Comparison of ENCODE assay signal across 9 cellular contexts in the genomic region with DNA sequence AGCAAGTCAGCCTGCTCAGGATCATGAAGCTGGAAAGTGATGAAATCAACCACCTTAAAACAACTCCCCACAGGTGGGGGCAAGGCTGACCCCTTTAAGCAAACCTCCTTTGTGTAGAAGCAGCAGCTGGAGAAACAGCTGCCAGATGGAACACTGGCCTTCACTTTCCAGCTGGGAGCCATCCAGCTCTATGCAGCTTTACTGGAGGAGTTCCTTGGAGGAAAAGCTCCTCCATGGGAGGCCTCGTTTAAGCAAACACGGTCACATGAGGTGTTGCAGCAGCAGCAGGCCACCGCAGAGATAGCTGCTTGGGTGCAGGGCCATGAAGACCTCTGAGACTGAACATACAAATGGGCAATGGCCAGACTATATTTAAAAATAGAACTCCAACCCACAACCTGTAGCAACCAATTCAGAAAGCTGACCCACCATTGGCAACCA. TPM values are rescaled to one million over a fixed set of nuclear protein-coding genes. Genes with fewer than 3 reads are reported as not detected.
A peak's percentile ranks its signal among the peaks of the same experiment; 100 is the strongest.
DNase-seq lines count a peak whose midpoint lies in the region; TF ChIP-seq lines count a peak whose summit lies in the region.
"Had no signal": no experiment of that assay in that cellular context is flagged by ENCODE, and none has a peak within 500 bp of the region (broad histone marks: within the 10 kb centered on the region; RNA-seq: fewer than 3 reads in every experiment).

No MANE protein-coding gene starts in this region.

- no peaks in the 10 kb centered on the region for H4K20me1 ChIP-seq in hepatocyte (ENCODE audit: insufficient read depth, poor library complexity, severe bottlenecking)

- H3K9me2 ChIP-seq in hepatocyte (replicated peaks; ENCODE audit: insufficient read depth): no peaks in the 10 kb centered on the region

- H3K4me3 ChIP-seq in ascending aorta: no peak overlapping the region
- no peak overlapping the region for H3K4me3 ChIP-seq in hepatocyte
- H3K4me3 ChIP-seq in stomach: no peak overlapping the region
- no peak overlapping the region for H3K4me3 ChIP-seq in spleen
- H3K4me3 ChIP-seq: dorsolateral prefrontal cortex had no signal

- TF ChIP-seq POLR2A in stomach (IDR thresholded peaks at IDR 0.05) (no peak), spleen (IDR thresholded peaks at IDR 0.05) (no peak)

- H3K4me1 ChIP-seq in ascending aorta (peaks cover 5 to 11% of the 10 kb centered on the region in 2 donors), hepatocyte (ENCODE audit: insufficient read depth) (peaks cover 22% of the 10 kb centered on the region), stomach (peaks cover 0 to 16% (median 6%) of the 10 kb centered on the region in 4 donors), spleen (no peaks in the 10 kb centered on the region)

- H3K27ac ChIP-seq in ascending aorta (peak overlapping the region; percentile 11 to 47), hepatocyte (peak overlapping the region; percentile 49), stomach (no peak overlapping the region), spleen (no peak overlapping the region)
- H3K27ac ChIP-seq: dorsolateral prefrontal cortex had no signal

- no peak overlapping the region for H2AFZ ChIP-seq in hepatocyte

- H3K9me3 ChIP-seq in ascending aorta: no peaks in the 10 kb centered on the region
- H3K9me3 ChIP-seq in hepatocyte (ENCODE audit: low read depth): no peaks in the 10 kb centered on the region
- H3K9me3 ChIP-seq in stomach: no peaks in the 10 kb centered on the region
- no peaks in the 10 kb centered on the region for H3K9me3 ChIP-seq in spleen

- TF ChIP-seq CTCF in ascending aorta (IDR thresholded peaks at IDR 0.05) (no peak), hepatocyte (IDR thresholded peaks at IDR 0.05; ENCODE audit: poor library complexity) (no peak), stomach (IDR thresholded peaks at IDR 0.05) (no peak), spleen (IDR thresholded peaks at IDR 0.05 in 8 of 11, conservative IDR thresholded peaks at IDR 0.05 in 3 of 11) (no peak)

- no peak for TF ChIP-seq EP300 in stomach (IDR thresholded peaks at IDR 0.05)

- DNase-seq in HCEC 1CT (peak; percentile 52), ascending aorta (ENCODE audit: low spot score in 2 of 2) (no peak), hepatocyte (ENCODE audit: low spot score) (peak; percentile 58), stomach (peak; percentile 58), Ammon's horn (ENCODE audit: low spot score) (no peak), spleen (no peak), SHP77 (lab: John Stamatoyannopoulos, UW) (no peak), posterior vena cava (ENCODE audit: low spot score) (no peak)

- 17% methylated on average over 3 of the region's 3 CpGs for whole genome bisulfite sequencing in hepatocyte (ENCODE audit: low lambda C conversion rate, missing lambda C conversion rate)
- 11 to 24% (median 18%) methylated on average over 3 of the region's 3 CpGs; no CpG with 5 or more reads in 1 of the 5 donors for WGBS in stomach, 5 donors
- WGBS in spleen, 5 donors: 55 to 95% (median 72%) methylated on average over 3 of the region's 3 CpGs

- H3K27me3 ChIP-seq in ascending aorta (no peaks in the 10 kb centered on the region), hepatocyte (no peaks in the 10 kb centered on the region), stomach (no peaks in the 10 kb centered on the region), spleen (replicated peaks in 1 of 7) (peaks cover 0 to 8% (median 0%) of the 10 kb centered on the region in 7 donors)
- H3K27me3 ChIP-seq: dorsolateral prefrontal cortex had no signal

- H3K79me2 ChIP-seq in hepatocyte: no peaks in the 10 kb centered on the region

- no peaks in the 10 kb centered on the region for H3K36me3 ChIP-seq in ascending aorta
- no peaks in the 10 kb centered on the region for H3K36me3 ChIP-seq in hepatocyte (replicated peaks; ENCODE audit: insufficient read depth, low read depth)
- no peaks in the 10 kb centered on the region for H3K36me3 ChIP-seq in stomach
- no peaks in the 10 kb centered on the region for H3K36me3 ChIP-seq in spleen

- intact Hi-C loops in ascending aorta (cut with DNase I) (no loop called here), stomach (cut with DNase I; ENCODE audit: low total_unique reads) (no loop called here), spleen (cut with DNase I; ENCODE audit: low total_unique reads) (no loop called here), posterior vena cava (cut with DNase I) (no loop called here)

- H3K4me2 ChIP-seq in hepatocyte: no peak overlapping the region

RNA-seq across cellular contexts. Expression of gene DLG5, which starts 13.0 kb away (rescaled TPM):
- 32.9 TPM for total RNA-seq in ascending aorta
- total RNA-seq in hepatocyte: 23.6 and 29.3 TPM in 2 replicates
- polyA plus RNA-seq in hepatocyte: 14.7 and 15.5 TPM in 2 replicates
- 100 to 1,000 TPM in 1 of 5 donors, 10 to 100 TPM in 4; 32.3 to 134 (median 44.8) TPM for total RNA-seq in stomach
- polyA plus RNA-seq in stomach: 10 to 100 TPM in 2 of 3 donors, 1 to 10 TPM in 1; 9.2 to 21.8 (median 11.5) TPM
- 10 to 100 TPM in 4 of 7 donors, 1 to 10 TPM in 3; 6.7 to 14.4 (median 10.4) TPM for total RNA-seq in spleen
- 1 to 10 TPM; 2.0 to 2.4 (median 2.3) TPM for polyA plus RNA-seq in spleen
- 10 to 100 TPM; 34.4 to 39.9 TPM for total RNA-seq in posterior vena cava

Comparison
In these comparisons a context has a peak if more than half of its experiments do, and no peak if none do; other contexts are left out.
1. DNase-seq: peak in HCEC 1CT (single experiment), hepatocyte (single experiment) and stomach (single experiment); none in ascending aorta (0 of 2), Ammon's horn (single experiment), spleen (single experiment), SHP77 (0 of 2) and posterior vena cava (single experiment).
2. H3K27ac ChIP-seq: peak in ascending aorta (2 of 2) and hepatocyte (single experiment); none in stomach (0 of 5) and spleen (0 of 8).